In genomic region chr16:89716493-89716892, GRCh38 we compare ENCODE assay signal across 1 cellular context.
A peak's percentile ranks its signal among the peaks of the same experiment; 100 is the strongest.
TF ChIP-seq lines count a peak whose summit lies in the region.

No MANE protein-coding gene starts in this region.

TF ChIP-seq in K562, 482 proteins besides CTCF, POLR2A, EP300 and RAD21:
- TF ChIP-seq TGIF2 (CRISPR knock-in tag; IDR thresholded peaks at IDR 0.05) (no peak), RBFOX2 (IDR thresholded peaks at IDR 0.05; ENCODE audit: low read depth, low read length) (peak; percentile 38; the same call in 1 of the 2 replicates), POLR2G (IDR thresholded peaks at IDR 0.05; ENCODE audit: low read depth, low read length) (peak; percentile 64; the same call in 1 of the 2 replicates)
